Comparison of ENCODE assay signal across 9 cellular contexts in the genomic region with DNA sequence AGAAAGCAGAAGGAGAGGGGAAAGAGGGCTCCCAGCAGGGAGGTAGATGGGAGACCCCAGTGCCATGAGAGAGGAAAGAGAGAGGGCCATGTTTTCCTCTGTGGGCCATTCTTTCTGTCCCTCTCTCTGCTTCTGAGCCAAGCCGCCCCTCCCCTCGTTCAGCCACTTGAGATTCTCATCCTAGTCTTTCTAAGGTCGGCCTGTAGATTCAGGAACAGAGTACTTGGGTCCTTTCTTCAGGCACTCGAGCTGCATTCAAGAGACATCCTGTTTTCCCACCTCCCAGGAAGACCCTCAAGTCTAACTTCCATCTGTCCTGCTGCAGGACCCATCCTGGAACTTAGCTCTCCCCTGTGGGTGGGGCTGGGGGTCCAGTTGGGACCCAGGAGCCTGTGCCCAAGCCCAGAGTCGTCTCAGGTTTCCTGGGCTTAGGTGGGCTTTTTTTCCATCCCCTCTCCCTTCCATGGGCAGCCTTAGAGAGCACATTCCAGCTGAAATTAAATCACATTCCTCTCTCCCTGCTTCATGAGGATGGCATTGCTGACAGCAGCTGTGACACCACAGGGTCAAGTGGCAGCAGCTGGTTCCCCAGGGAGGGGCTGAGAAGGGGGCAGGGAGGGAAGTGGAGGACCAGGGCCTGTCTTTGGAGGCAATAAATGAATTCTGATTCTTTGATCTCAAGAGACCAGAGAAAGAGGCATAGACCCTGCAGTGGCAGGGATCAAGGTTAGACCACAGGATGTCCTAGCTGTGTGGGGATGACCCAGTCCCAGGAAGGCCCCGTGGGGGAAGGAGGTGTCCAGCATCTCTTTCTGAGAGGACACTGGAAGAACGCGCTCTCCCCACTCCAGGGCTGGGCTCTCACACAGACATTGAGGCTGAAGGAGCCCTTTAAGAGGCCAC. TPM values are rescaled to one million over a fixed set of nuclear protein-coding genes. Genes with fewer than 3 reads are reported as not detected.
DNase-seq lines count a peak whose midpoint lies in the region; ATAC-seq and TF ChIP-seq lines count a peak whose summit lies in the region.
"Had no signal": no experiment of that assay in that cellular context is flagged by ENCODE, and none has a peak within 500 bp of the region (broad histone marks: within the 10 kb centered on the region; RNA-seq: fewer than 3 reads in every experiment).

No MANE protein-coding gene starts in this region.

- H3K4me1 ChIP-seq in gastroesophageal sphincter (peaks cover 2 to 100% (median 82%) of the 10 kb centered on the region in 3 donors), trophoblast cell (ENCODE audit: control insufficient read depth in 1 of 2, insufficient read depth in 2 of 2, low read length in 2 of 2) (peaks cover 73 to 88% of the 10 kb centered on the region in 2 experiments)

- DNase-seq in DMS53 (lab: John Stamatoyannopoulos, UW) (peak; percentile 86), NCI-H69 (lab: John Stamatoyannopoulos, UW) (peak; percentile 13), trophoblast cell (no peak), NCI-H2107 (lab: John Stamatoyannopoulos, UW) (no peak), putamen (ENCODE audit: low spot score) (no peak)
- DNase-seq: stimulated activated CD4-positive, alpha-beta T cell treated with anti-CD3 and anti-CD28 coated beads, Interleukin-2, amount 100 ng/mL, for 24 hours had no signal

- H2BK120ac ChIP-seq in trophoblast cell (ENCODE audit: insufficient read depth, low read length, poor library complexity), result peak overlapping the region; percentile 76

- peaks cover 7% of the 10 kb centered on the region for H3K79me2 ChIP-seq in trophoblast cell (ENCODE audit: control insufficient read depth, insufficient read depth, low read length, poor library complexity)

- H3K9me3 ChIP-seq in gastroesophageal sphincter (no peaks in the 10 kb centered on the region), trophoblast cell (ENCODE audit: insufficient read depth, low read depth, low read length) (no peaks in the 10 kb centered on the region)

- H3K4me2 ChIP-seq in trophoblast cell (ENCODE audit: low read length), result no peak overlapping the region

- no peak for TF ChIP-seq CTCF in gastroesophageal sphincter (IDR thresholded peaks at IDR 0.05)

- H3K14ac ChIP-seq in trophoblast cell (ENCODE audit: low read length), result peak overlapping the region; percentile 69

- H2BK12ac ChIP-seq in trophoblast cell (ENCODE audit: low read length), result peak overlapping the region; percentile 95

- H4K91ac ChIP-seq in trophoblast cell (ENCODE audit: low read depth, low read length), result peak overlapping the region; percentile 85

- H3K18ac ChIP-seq in trophoblast cell (ENCODE audit: low read length), result peak overlapping the region; percentile 80

- no peaks in the 10 kb centered on the region for H3K27me3 ChIP-seq in gastroesophageal sphincter
- H3K27me3 ChIP-seq in trophoblast cell (ENCODE audit: insufficient read depth, low read length), result no peaks in the 10 kb centered on the region

- no peak for TF ChIP-seq EP300 in gastroesophageal sphincter (IDR thresholded peaks at IDR 0.05)

- H2AFZ ChIP-seq in trophoblast cell (ENCODE audit: insufficient read depth, low read length, poor library complexity), result peak overlapping the region; percentile 61

- peak overlapping the region; percentile 43 for H3K4ac ChIP-seq in trophoblast cell (ENCODE audit: low read depth, low read length)

- peaks cover 72% of the 10 kb centered on the region for H3K79me1 ChIP-seq in trophoblast cell (ENCODE audit: low read length)

- H3K9ac ChIP-seq in trophoblast cell (ENCODE audit: low read length), result no peak overlapping the region

- H3K23ac ChIP-seq in trophoblast cell (ENCODE audit: low read length), result no peak overlapping the region

- peak overlapping the region; percentile 56 for H4K12ac ChIP-seq in trophoblast cell (ENCODE audit: low read depth, low read length)

- no peak for TF ChIP-seq POLR2A in gastroesophageal sphincter (IDR thresholded peaks at IDR 0.05)

- WGBS in gastroesophageal sphincter (ENCODE audit: low coverage in 1 of 2), 2 donors, result 49 to 57% methylated on average over 5 to 7 of the region's 8 CpGs
- no CpG with 5 or more reads among the region's 8 CpGs for WGBS in trophoblast cell (ENCODE audit: extremely low coverage, insufficient coverage, insufficient read length)

- H2AK5ac ChIP-seq in trophoblast cell (ENCODE audit: low read length), result peak overlapping the region; percentile 86

- peak overlapping the region in 3 of 4 donors; percentile 81 to 85 (median 84) for H3K27ac ChIP-seq in gastroesophageal sphincter
- H3K27ac ChIP-seq in trophoblast cell (ENCODE audit: low read depth, low read length), result peak overlapping the region; percentile 59

- peak overlapping the region; percentile 55 for H4K8ac ChIP-seq in trophoblast cell (ENCODE audit: low read depth, low read length)

- no peak overlapping the region for H3K4me3 ChIP-seq in gastroesophageal sphincter
- no peak overlapping the region for H3K4me3 ChIP-seq in trophoblast cell (ENCODE audit: low read depth, low read length)

- H3K36me3 ChIP-seq in gastroesophageal sphincter (no peaks in the 10 kb centered on the region), trophoblast cell (ENCODE audit: control insufficient read depth in 1 of 2, insufficient read depth in 2 of 2, low read length in 2 of 2) (no peaks in the 10 kb centered on the region)

- H2BK5ac ChIP-seq in trophoblast cell (ENCODE audit: low read depth, low read length, poor library complexity), result peak overlapping the region; percentile 74

- ATAC-seq in gastroesophageal sphincter (no peak), GM21360 (IDR thresholded peaks at IDR 0.05; ENCODE audit: unreplicated experiment) (no peak), HG02642 (IDR thresholded peaks at IDR 0.05; ENCODE audit: poor library complexity, unreplicated experiment) (no peak)

RNA-seq across cellular contexts. Expression of a gene that starts 12.9 kb away (rescaled TPM):
- total RNA-seq in gastroesophageal sphincter, result 10 to 100 TPM; 13.9 to 34.3 (median 23.9) TPM
- 71.4 and 71.6 TPM in 2 replicates for polyA plus RNA-seq in trophoblast cell (2013)

RNA-seq across cellular contexts. Expression of a gene that starts 22.4 kb away (rescaled TPM):
- total RNA-seq in gastroesophageal sphincter, result 1 to 10 TPM in 2 of 4 donors, under 1 TPM in 1, not detected in 1; 0.50 to 5.0 (median 1.9) TPM
- polyA plus RNA-seq in trophoblast cell (2013), result 2.4 and 3.1 TPM in 2 replicates

RNA-seq across cellular contexts. Expression of a gene that starts 41.1 kb away (rescaled TPM):
- total RNA-seq in gastroesophageal sphincter, result 10 to 100 TPM in 1 of 4 donors, 1 to 10 TPM in 2, under 1 TPM in 1; 0.54 to 36.7 (median 6.0) TPM
- 273 TPM in 2 replicates for polyA plus RNA-seq in trophoblast cell (2013)

RNA-seq across cellular contexts. Expression of a gene that starts 45.1 kb away (rescaled TPM):
- 1 to 10 TPM in 2 of 4 donors, under 1 TPM in 2; 0.13 to 3.0 (median 1.2) TPM for total RNA-seq in gastroesophageal sphincter
- polyA plus RNA-seq in trophoblast cell (2013), result 0.06 TPM in 1 of 2 replicates, not detected in the other

Comparison
In these comparisons a context has a peak if more than half of its experiments do, and no peak if none do; other contexts are left out.
1. DNase-seq: peak in DMS53 (single experiment) and NCI-H69 (single experiment); none in trophoblast cell (0 of 2), NCI-H2107 (single experiment) and putamen (single experiment).